Comparison of ENCODE assay signal across 10 cellular contexts in the genomic region with DNA sequence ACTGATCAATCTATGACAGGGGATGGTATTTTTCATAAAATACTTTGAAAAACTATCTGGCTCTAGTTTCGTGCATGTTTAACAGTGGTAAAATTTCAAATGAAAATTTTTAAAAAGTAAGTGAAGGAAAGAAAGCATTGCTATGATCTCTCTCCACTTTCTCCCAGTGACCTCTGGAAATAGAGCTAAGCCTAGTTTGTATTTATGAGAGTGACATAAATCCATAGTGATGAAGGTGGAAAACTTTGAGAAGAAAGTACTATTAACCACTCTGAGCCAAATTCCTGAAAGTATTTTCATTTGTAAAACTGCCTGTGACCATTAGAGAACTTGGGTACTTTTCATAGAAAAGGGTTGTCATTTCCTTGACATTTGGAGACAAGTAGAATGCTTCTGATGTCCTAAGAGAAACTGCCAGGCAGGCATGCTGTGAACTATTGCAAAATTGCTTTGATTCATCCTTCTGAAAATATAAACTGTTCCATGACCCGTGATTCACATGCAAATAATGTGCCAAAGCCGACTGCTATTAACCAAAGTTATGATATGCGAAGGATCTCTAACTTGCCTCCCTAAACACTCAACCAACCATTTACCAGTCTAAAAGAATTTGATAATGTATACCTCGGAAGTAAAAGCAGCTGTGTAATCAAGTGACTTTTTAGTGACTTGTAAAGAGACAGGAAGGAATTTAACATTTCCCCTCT.
DNase-seq lines count a peak whose midpoint lies in the region; ATAC-seq and TF ChIP-seq lines count a peak whose summit lies in the region.
"Had no signal": no experiment of that assay in that cellular context is flagged by ENCODE, and none has a peak within 500 bp of the region (broad histone marks: within the 10 kb centered on the region; RNA-seq: fewer than 3 reads in every experiment).

No MANE protein-coding gene starts in this region.

- peak; percentile 5 for DNase-seq in 8988T
- peak; percentile 59 for DNase-seq in HS-27A (ENCODE audit: low read depth)
- peak; percentile 80 for DNase-seq in brain pericyte (ENCODE audit: low read depth, low spot score)
- DNase-seq in kidney epithelial cell (ENCODE audit: low read depth), result peak; percentile 43
- no peak for DNase-seq in NCI-H2107 treated with DMSO at 0.1 percent for 48 hours (lab: John Stamatoyannopoulos, UW; ENCODE audit: unreplicated experiment)
- no peak for DNase-seq in activated T-cell treated with anti-CD3 and anti-CD28 coated beads, Interleukin-2, amount 50 U/mL, for 1 hour
- DNase-seq in NCI-H2107 (lab: John Stamatoyannopoulos, UW), result no peak
- DNase-seq: activated naive CD8-positive, alpha-beta T cell treated with anti-CD3 and anti-CD28 coated beads, Interleukin-2, amount 10 ng/mL, durations not matched to agents 7 days and 5 days; NCI-H1694 had no signal

- no peaks in the 10 kb centered on the region for H3K27me3 ChIP-seq in kidney epithelial cell (ENCODE audit: control insufficient read depth, insufficient read depth, low read length)

- no peak for ATAC-seq in GM21367 (IDR thresholded peaks at IDR 0.05; ENCODE audit: unreplicated experiment)

- H3K36me3 ChIP-seq in kidney epithelial cell (ENCODE audit: control insufficient read depth, insufficient read depth, low read length), result no peaks in the 10 kb centered on the region

- TF ChIP-seq CTCF in kidney epithelial cell (IDR thresholded peaks at IDR 0.05; ENCODE audit: insufficient read depth, low read length, poor library complexity, severe bottlenecking), result no peak

- no peak overlapping the region for H3K4me3 ChIP-seq in kidney epithelial cell (ENCODE audit: low read depth, low read length)

Comparison
In these comparisons a context has a peak if more than half of its experiments do, and no peak if none do; other contexts are left out.
1. DNase-seq: peak in 8988T (single experiment), HS-27A (single experiment), brain pericyte (single experiment) and kidney epithelial cell (single experiment); none in NCI-H2107 treated with DMSO at 0.1 percent for 48 hours (single experiment), activated T-cell treated with anti-CD3 and anti-CD28 coated beads, Interleukin-2, amount 50 U/mL, for 1 hour (single experiment) and NCI-H2107 (single experiment).